7 cellular contexts compared by ENCODE assay signal in the genomic region with DNA sequence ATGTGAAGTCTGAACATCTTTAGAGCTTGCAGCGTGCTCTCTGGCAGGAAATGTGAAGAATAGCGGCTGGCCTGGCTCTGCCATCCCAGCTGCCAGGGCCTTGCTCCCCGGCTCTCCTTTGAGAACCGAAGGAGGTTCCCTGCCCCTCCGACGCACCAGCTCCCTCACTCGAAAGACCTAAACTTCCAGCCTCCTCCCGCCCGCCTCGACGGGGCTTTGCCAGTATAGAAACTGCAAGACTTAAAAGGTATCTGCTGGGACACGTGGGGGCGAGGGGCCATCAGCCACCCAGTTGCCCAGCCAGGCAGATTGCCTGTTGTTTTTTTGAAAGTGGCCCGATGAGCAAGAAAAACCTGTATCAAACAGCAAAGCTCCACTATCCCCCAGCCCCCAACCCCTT.
"Had no signal": no experiment of that assay in that cellular context is flagged by ENCODE, and none has a peak within 500 bp of the region (broad histone marks: within the 10 kb centered on the region; RNA-seq: fewer than 3 reads in every experiment).

No MANE protein-coding gene starts in this region.

- H3K36me3 Mint-ChIP-seq: IgD-negative memory B cell had no signal

- H3K27ac ChIP-seq: HL-60 had no signal

- H3K4me3 ChIP-seq: HAP-1 had no signal

- H3K27ac Mint-ChIP-seq: HFFc6, IgD-negative memory B cell had no signal

- H3K36me3 ChIP-seq: HAP-1 had no signal

- H3K4me1 ChIP-seq: HAP-1 had no signal

- H3K9me3 ChIP-seq: HAP-1 had no signal

- H3K4me1 Mint-ChIP-seq: IgD-negative memory B cell had no signal

- DNase-seq: GOT3, H7, HFFc6, KBM-7 had no signal

- H3K4me3 Mint-ChIP-seq: HFFc6, IgD-negative memory B cell had no signal
